26 cellular contexts compared by ENCODE assay signal in the genomic region with DNA sequence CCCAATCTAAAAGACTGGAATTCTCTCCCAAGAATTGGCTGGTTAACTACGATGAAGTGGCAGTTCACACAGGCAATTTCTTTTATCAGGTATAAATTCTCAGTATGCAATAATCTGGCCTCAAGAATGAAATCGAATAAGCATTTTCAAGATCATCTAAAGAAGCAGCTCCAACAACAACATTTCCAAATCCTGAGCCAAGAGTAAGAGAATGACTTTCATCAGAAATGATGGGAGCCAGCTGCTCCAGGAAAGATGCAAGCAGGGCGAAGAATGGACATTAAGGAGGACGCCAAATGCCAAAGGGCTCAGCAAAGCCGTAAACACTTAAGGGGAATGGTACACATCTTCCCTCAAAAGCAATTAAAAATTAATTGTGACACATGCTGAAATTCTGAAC.
"Had no signal": no experiment of that assay in that cellular context is flagged by ENCODE, and none has a peak within 500 bp of the region (broad histone marks: within the 10 kb centered on the region; RNA-seq: fewer than 3 reads in every experiment).

No MANE protein-coding gene starts in this region.

- H3K4me3 ChIP-seq: heart right ventricle, hepatocyte, left lung, lower lobe of right lung, ovary, smooth muscle cell, thyroid gland, transverse colon, upper lobe of left lung, vagina had no signal

- H3K36me3 Mint-ChIP-seq: naive B cell; natural killer cell; stimulated activated memory B cell treated with anti-CD40 and anti-IgM and Interleukin-4, amounts not matched to agents 10 μg/mL and 1 μg/mL and 100 μg/mL, for 72 hours had no signal

- DNase-seq: heart right ventricle; islet precursor cell; left cardiac atrium; left lung; lower lobe of right lung; mammary epithelial cell; mesenchymal stem cell; naive B cell; natural killer cell; right cardiac atrium; stimulated activated CD4-positive, alpha-beta T cell treated with anti-CD3 and anti-CD28 coated beads, Interleukin-1b, Interleukin-23, amount 100 ng/mL, for 48 hours; stimulated activated CD4-positive, alpha-beta T cell treated with anti-CD3 and anti-CD28 coated beads, Interleukin-2, amount 100 ng/mL, for 48 hours; stimulated activated CD4-positive, alpha-beta T cell treated with anti-CD3 and anti-CD28 coated beads, Interleukin-4, amount 100 ng/mL, for 4 hours; stimulated activated CD8-positive, alpha-beta memory T cell treated with anti-CD3 and anti-CD28 coated beads, Interleukin-4, amount 100 ng/mL, for 48 hours; stimulated activated naive CD4-positive, alpha-beta T cell treated with Interleukin-2 at 50 U/mL for 16 hours; stimulated activated naive CD8-positive, alpha-beta T cell treated with anti-CD3 and anti-CD28 coated beads, Interleukin-15, amount 100 ng/mL, for 72 hours; substantia nigra; thyroid gland; transverse colon; upper lobe of left lung had no signal

- H3K4me3 Mint-ChIP-seq: naive B cell; natural killer cell; stimulated activated memory B cell treated with anti-CD40 and anti-IgM and Interleukin-4, amounts not matched to agents 10 μg/mL and 1 μg/mL and 100 μg/mL, for 72 hours; stimulated activated naive CD8-positive, alpha-beta T cell treated with anti-CD3 and anti-CD28 coated beads, Interleukin-15, amount 100 ng/mL, for 72 hours had no signal

- ATAC-seq: heart right ventricle; left cardiac atrium; left lung; lower lobe of right lung; natural killer cell; right cardiac atrium; stimulated activated memory B cell treated with anti-CD40 and anti-IgM and Interleukin-4, amounts not matched to agents 10 μg/mL and 1 μg/mL and 100 μg/mL, for 72 hours; stimulated activated naive CD8-positive, alpha-beta T cell treated with anti-CD3 and anti-CD28 coated beads, Interleukin-15, amount 100 ng/mL, for 72 hours had no signal

- H3K27me3 Mint-ChIP-seq: progenitor cell of endocrine pancreas had no signal

- H3K4me1 Mint-ChIP-seq: naive B cell; natural killer cell; stimulated activated memory B cell treated with anti-CD40 and anti-IgM and Interleukin-4, amounts not matched to agents 10 μg/mL and 1 μg/mL and 100 μg/mL, for 72 hours; stimulated activated naive CD8-positive, alpha-beta T cell treated with anti-CD3 and anti-CD28 coated beads, Interleukin-15, amount 100 ng/mL, for 72 hours had no signal

- H3K27ac Mint-ChIP-seq: naive B cell; natural killer cell; progenitor cell of endocrine pancreas; stimulated activated memory B cell treated with anti-CD40 and anti-IgM and Interleukin-4, amounts not matched to agents 10 μg/mL and 1 μg/mL and 100 μg/mL, for 72 hours; stimulated activated naive CD8-positive, alpha-beta T cell treated with anti-CD3 and anti-CD28 coated beads, Interleukin-15, amount 100 ng/mL, for 72 hours had no signal
